In genomic region chr3:186510374-186511079, GRCh38 we compare ENCODE assay signal across 2 cellular contexts.
TF ChIP-seq lines count a peak whose summit lies in the region.

No MANE protein-coding gene starts in this region.

TF ChIP-seq in HepG2, 621 proteins besides CTCF, POLR2A, EP300 and RAD21:
- TF ChIP-seq CAMTA2 (CRISPR knock-in tag; IDR thresholded peaks at IDR 0.05; ENCODE audit: borderline replicate concordance) (no peak), ZNF570 (CRISPR knock-in tag; IDR thresholded peaks at IDR 0.05; ENCODE audit: borderline replicate concordance) (no peak), FOXC1 (CRISPR knock-in tag; IDR thresholded peaks at IDR 0.05; ENCODE audit: borderline replicate concordance) (no peak), ZNF382 (CRISPR knock-in tag; IDR thresholded peaks at IDR 0.05; ENCODE audit: borderline replicate concordance) (no peak), SKI (IDR thresholded peaks at IDR 0.05; ENCODE audit: partially characterized antibody) (no peak), ZNF704 (CRISPR knock-in tag; IDR thresholded peaks at IDR 0.05; ENCODE audit: borderline replicate concordance) (no peak), ZNF780A (CRISPR knock-in tag; IDR thresholded peaks at IDR 0.05) (no peak), ZSCAN12 (CRISPR knock-in tag; IDR thresholded peaks at IDR 0.05) (no peak), TOPORS (CRISPR knock-in tag; IDR thresholded peaks at IDR 0.05) (no peak), MIXL1 (CRISPR knock-in tag; IDR thresholded peaks at IDR 0.05) (no peak), ZBTB39 (CRISPR knock-in tag; IDR thresholded peaks at IDR 0.05) (no peak)

TF ChIP-seq in HEK293, 187 proteins besides CTCF, POLR2A, EP300 and RAD21:
- TF ChIP-seq ZBTB48 (tag by site-specific recombination; IDR thresholded peaks at IDR 0.05) = no peak
- TF ChIP-seq ZNF121 (tag by site-specific recombination; IDR thresholded peaks at IDR 0.05) = no peak
- TF ChIP-seq ZIC2 (tag by site-specific recombination; IDR thresholded peaks at IDR 0.05) = peak; percentile 37; the same call in 1 of the 2 replicates
- TF ChIP-seq ZNF571 (tag by site-specific recombination; IDR thresholded peaks at IDR 0.05) = no peak
- no peak for TF ChIP-seq ZNF2 (tag by site-specific recombination; IDR thresholded peaks at IDR 0.05)
- TF ChIP-seq ZNF621 (tag by site-specific recombination; IDR thresholded peaks at IDR 0.05) = no peak
